In genomic region chr18:77114564-77115391, GRCh38 we compare ENCODE assay signal across 8 cellular contexts. TPM values are rescaled to one million over a fixed set of nuclear protein-coding genes. Genes with fewer than 3 reads are reported as not detected.
DNase-seq lines count a peak whose midpoint lies in the region; ATAC-seq and TF ChIP-seq lines count a peak whose summit lies in the region.

No MANE protein-coding gene starts in this region.

- H3K27ac ChIP-seq in RWPE2 (ENCODE audit: poor library complexity, severe bottlenecking) (peak overlapping the region; percentile 88), dorsolateral prefrontal cortex (peak overlapping the region in 49 of 59 donors; percentile 10 to 89 (median 68)), vagina (peak overlapping the region; percentile 95)

- H3K4me1 ChIP-seq in RWPE2 (ENCODE audit: insufficient read depth, poor library complexity, severe bottlenecking) (peaks cover 29% of the 10 kb centered on the region), mucosa of descending colon (ENCODE audit: low read depth) (peaks cover 32% of the 10 kb centered on the region), vagina (peaks cover 59% of the 10 kb centered on the region)

- H3K4me3 ChIP-seq in RWPE2 (ENCODE audit: severe bottlenecking) (no peak overlapping the region), dorsolateral prefrontal cortex (no peak overlapping the region), mucosa of descending colon (no peak overlapping the region), vagina (peak overlapping the region in 1 of 2 donors; percentile 10)

- no peaks in the 10 kb centered on the region for H3K9me3 ChIP-seq in RWPE2 (ENCODE audit: severe bottlenecking)
- H3K9me3 ChIP-seq in mucosa of descending colon: no peaks in the 10 kb centered on the region
- H3K9me3 ChIP-seq in vagina: no peaks in the 10 kb centered on the region

- no peak for TF ChIP-seq CTCF in RWPE2 (IDR thresholded peaks at IDR 0.05; ENCODE audit: poor library complexity, severe bottlenecking)
- no peak for TF ChIP-seq CTCF in dorsolateral prefrontal cortex (IDR thresholded peaks at IDR 0.05 in 54 of 56, conservative IDR thresholded peaks at IDR 0.05 in 2 of 56; ENCODE audit: low read depth in 1 of 56, partially characterized antibody in 56 of 56)
- TF ChIP-seq CTCF in mucosa of descending colon (IDR thresholded peaks at IDR 0.05): no peak
- TF ChIP-seq CTCF in vagina (IDR thresholded peaks at IDR 0.05): no peak

- H3K27me3 ChIP-seq in RWPE2 (ENCODE audit: insufficient read depth, poor library complexity, severe bottlenecking) (no peaks in the 10 kb centered on the region), dorsolateral prefrontal cortex (no peaks in the 10 kb centered on the region), vagina (no peaks in the 10 kb centered on the region)

- peaks cover 12% of the 10 kb centered on the region; the same call in 1 of the 2 replicates for H3K36me3 ChIP-seq in RWPE2 (ENCODE audit: low read depth)
- no peaks in the 10 kb centered on the region for H3K36me3 ChIP-seq in mucosa of descending colon (ENCODE audit: low read depth)
- no peaks in the 10 kb centered on the region for H3K36me3 ChIP-seq in vagina

- no peak for DNase-seq in activated CD4-positive, CD25-positive, alpha-beta regulatory T cell treated with anti-CD3 and anti-CD28 coated beads, Interleukin-2, amount 50 U/mL, for 72 hours
- DNase-seq in RWPE2 (ENCODE audit: low spot score) (peak; percentile 97), dorsolateral prefrontal cortex (peak in 4 of 10 donors; percentile 56 to 72 (median 63)), mucosa of descending colon (peak; percentile 80 to 93 (median 86)), vagina (ENCODE audit: extremely low spot score in 2 of 2) (peak; percentile 98 to 99), NCI-H345 (lab: John Stamatoyannopoulos, UW) (no peak)

- TF ChIP-seq POLR2A in vagina (IDR thresholded peaks at IDR 0.05): no peak

- intact Hi-C loops in dorsolateral prefrontal cortex (cut with DNase I) (no loop called here), mucosa of descending colon (cut with DNase I, micrococcal nuclease) (no loop called here), vagina (cut with DNase I) (no loop called here)

- peak; percentile 27 to 50 for ATAC-seq in activated CD4-positive, CD25-positive, alpha-beta regulatory T cell treated with anti-CD3 and anti-CD28 coated beads, Interleukin-2, amount 50 U/mL, for 24 hours
- ATAC-seq in HG03064 (IDR thresholded peaks at IDR 0.05; ENCODE audit: low read depth, unreplicated experiment) (peak; percentile 84), RWPE2 (ENCODE audit: low read depth) (peak; percentile 88), mucosa of descending colon (peak; percentile 91)

RNA-seq across cellular contexts. Expression of gene MBP, which starts 17.8 kb away (rescaled TPM):
- over 10,000 TPM in 20 of 120 experiments, 1,000 to 10,000 TPM in 99, 100 to 1,000 TPM in 1; 632 to 18,605 (median 5,065) TPM for total RNA-seq in dorsolateral prefrontal cortex
- 10 to 100 TPM; 37.9 to 48.5 (median 47.4) TPM for total RNA-seq in mucosa of descending colon
- 33.6 TPM for total RNA-seq in vagina

Comparison
In these comparisons a context has a peak if more than half of its experiments do, and no peak if none do; other contexts are left out.
1. ATAC-seq: peak in every context shown above with its lines; median percentile 91 in mucosa of descending colon; 88 in RWPE2; 84 in HG03064; 38 in activated CD4-positive, CD25-positive, alpha-beta regulatory T cell treated with anti-CD3 and anti-CD28 coated beads, Interleukin-2, amount 50 U/mL, for 24 hours.
2. DNase-seq: peak in RWPE2 (single experiment), mucosa of descending colon (3 of 3) and vagina (2 of 2); none in activated CD4-positive, CD25-positive, alpha-beta regulatory T cell treated with anti-CD3 and anti-CD28 coated beads, Interleukin-2, amount 50 U/mL, for 72 hours (single experiment) and NCI-H345 (single experiment).
3. RNA of gene MBP, which starts 17.8 kb away (total RNA-seq): 632 to 18,605 TPM in dorsolateral prefrontal cortex; 37.9 to 48.5 TPM in mucosa of descending colon and 33.6 TPM in vagina (single experiment); every median in the first group is over 10 times any median in the second.
4. Peak in every context shown above with its lines, with median percentiles within 50 percentile points of each other: H3K27ac ChIP-seq.